In the genomic region with DNA sequence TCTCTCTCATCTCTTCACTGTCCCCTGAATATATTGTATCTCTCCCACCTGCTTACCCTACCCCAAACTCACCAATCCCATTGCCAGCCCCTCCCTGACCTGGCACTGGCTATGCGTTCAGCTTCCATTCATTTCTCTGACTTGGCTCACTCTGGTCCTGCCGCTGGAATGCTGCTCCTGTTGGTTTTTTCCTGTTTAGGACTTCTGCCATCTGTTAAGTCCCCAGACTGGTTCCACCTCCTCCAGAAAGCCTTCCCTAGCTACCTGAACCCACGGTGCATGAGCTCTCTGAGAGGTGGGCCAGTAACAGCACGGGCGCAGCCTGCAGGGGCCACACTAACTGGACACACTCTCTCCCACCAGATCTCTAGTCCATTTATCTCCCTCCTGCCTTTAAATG, we compare ENCODE assay signal across 6 cellular contexts.
"Had no signal": no experiment of that assay in that cellular context is flagged by ENCODE, and none has a peak within 500 bp of the region (broad histone marks: within the 10 kb centered on the region; RNA-seq: fewer than 3 reads in every experiment).

No MANE protein-coding gene starts in this region.

- H3K4me3 ChIP-seq: GM23338, K562 had no signal

- DNase-seq: H9, HFFc6, IMR-90 had no signal

- H3K27ac Mint-ChIP-seq: GM23338, HFFc6 had no signal

- H3K4me3 Mint-ChIP-seq: GM23338, H9, HFFc6 had no signal

- H3K9me3 Mint-ChIP-seq: GM23338, H9, HFFc6 had no signal

- ATAC-seq: GM23338, HCT116, K562 had no signal

- H3K4me1 Mint-ChIP-seq: H9 had no signal
